In the genomic region with DNA sequence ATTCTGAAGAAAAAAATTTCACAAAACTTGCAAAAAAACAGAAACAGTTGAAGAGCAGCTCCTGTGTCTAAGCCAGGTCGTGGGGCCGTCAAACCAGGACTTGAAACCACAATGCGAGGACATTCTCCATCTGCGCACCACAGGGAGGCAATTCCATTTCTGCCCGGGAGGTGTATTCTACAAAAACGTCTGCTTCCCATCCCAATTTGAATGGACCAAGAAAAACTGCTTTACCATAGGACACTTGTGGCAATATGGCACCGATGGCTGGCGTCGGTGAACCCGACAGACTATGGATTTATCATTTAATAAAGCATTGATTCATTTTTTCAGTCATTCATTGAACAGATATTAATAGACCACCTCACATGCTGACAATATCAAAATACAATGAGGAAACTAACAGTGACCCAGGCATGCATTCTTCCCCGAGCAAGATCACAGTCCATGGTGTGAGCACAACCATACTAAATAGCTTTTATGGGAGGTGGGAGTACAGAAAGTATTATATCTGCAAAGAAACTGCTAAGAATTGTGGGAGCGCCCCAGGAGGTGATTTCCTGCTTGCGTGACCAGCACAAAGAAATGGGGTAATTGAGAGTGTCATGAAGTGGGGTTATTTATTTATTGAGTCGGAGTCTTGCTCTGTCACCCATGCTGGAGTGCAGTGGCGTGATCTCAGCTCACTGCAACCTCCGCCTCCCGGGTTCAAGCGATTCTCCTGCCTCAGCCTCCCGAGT, we compare ENCODE assay signal across 18 cellular contexts. TPM values are rescaled to one million over a fixed set of nuclear protein-coding genes. Genes with fewer than 3 reads are reported as not detected.
DNase-seq lines count a peak whose midpoint lies in the region; ATAC-seq and TF ChIP-seq lines count a peak whose summit lies in the region.
"Had no signal": no experiment of that assay in that cellular context is flagged by ENCODE, and none has a peak within 500 bp of the region (broad histone marks: within the 10 kb centered on the region; RNA-seq: fewer than 3 reads in every experiment).

No MANE protein-coding gene starts in this region.

- H3K27ac ChIP-seq in BLaER1, result no peak overlapping the region
- H3K27ac ChIP-seq: A549, C4-2B had no signal

- no peaks in the 10 kb centered on the region for H3K9me3 ChIP-seq in BLaER1
- H3K9me3 ChIP-seq: A549 had no signal

- H4K20me1 ChIP-seq in BLaER1, result no peaks in the 10 kb centered on the region

- H3K27me3 Mint-ChIP-seq in osteocyte (ENCODE audit: unreplicated experiment), result no peaks in the 10 kb centered on the region
- H3K27me3 Mint-ChIP-seq: CD4-positive, alpha-beta memory T cell had no signal

- no peak overlapping the region for H3K4me3 Mint-ChIP-seq in osteocyte (ENCODE audit: unreplicated experiment)
- H3K4me3 Mint-ChIP-seq: HFFc6 had no signal

- no peaks in the 10 kb centered on the region for H3K36me3 ChIP-seq in BLaER1

- no peak overlapping the region for H3K27ac Mint-ChIP-seq in osteocyte (ENCODE audit: unreplicated experiment)
- H3K27ac Mint-ChIP-seq: CD4-positive, alpha-beta memory T cell; HFFc6 had no signal

- H3K4me1 Mint-ChIP-seq in osteocyte (ENCODE audit: unreplicated experiment), result peaks cover 6% of the 10 kb centered on the region

- no peak overlapping the region for H3K4me3 ChIP-seq in BLaER1
- H3K4me3 ChIP-seq: A549 had no signal

- H3K27me3 ChIP-seq in BLaER1, result no peaks in the 10 kb centered on the region

- DNase-seq in GM10266 (ENCODE audit: extremely low spot score) (peak; percentile 0), brain pericyte (ENCODE audit: low read depth, low spot score) (peak; percentile 27), osteocyte (ENCODE audit: extremely low spot score, unreplicated experiment) (peak; percentile 57), cerebellar nuclear complex (lab: John Stamatoyannopoulos, UW) (no peak), C1 segment of cervical spinal cord (lab: John Stamatoyannopoulos, UW) (no peak)
- no peak for DNase-seq in activated T-cell treated with anti-CD3 and anti-CD28 coated beads, Interleukin-2, amount 50 U/mL, for 48 hours
- DNase-seq: AML-193; CD4-positive, alpha-beta memory T cell; DMS79; HCEC 1CT; HFFc6; IMR-90; KBM-7 had no signal

- peaks cover 71% of the 10 kb centered on the region for H3K4me1 ChIP-seq in BLaER1
- H3K4me1 ChIP-seq: A549 had no signal

- H3K4me2 ChIP-seq in BLaER1, result peak overlapping the region; percentile 82
- H3K4me2 ChIP-seq: A549 had no signal

- H3K9ac ChIP-seq in BLaER1, result no peak overlapping the region

- H3K36me3 Mint-ChIP-seq in osteocyte (ENCODE audit: unreplicated experiment), result no peaks in the 10 kb centered on the region
- H3K36me3 Mint-ChIP-seq: CD4-positive, alpha-beta memory T cell had no signal

- ATAC-seq in HG03521 (IDR thresholded peaks at IDR 0.05; ENCODE audit: unreplicated experiment), result no peak
- ATAC-seq: A549 had no signal

- H3K9me3 Mint-ChIP-seq in osteocyte (ENCODE audit: unreplicated experiment), result no peaks in the 10 kb centered on the region
- H3K9me3 Mint-ChIP-seq: CD4-positive, alpha-beta memory T cell; HFFc6 had no signal

- TF ChIP-seq CTCF in GM10266 (IDR thresholded peaks at IDR 0.05; ENCODE audit: control insufficient read depth, insufficient read depth, low read depth, missing control alignments), result no peak
- no peak for TF ChIP-seq CTCF in osteocyte (IDR thresholded peaks at IDR 0.05)

RNA-seq across cellular contexts. Expression of a gene that starts 10.5 kb away (rescaled TPM):
- total RNA-seq in osteocyte, result 0.44 and 1.1 TPM in 2 replicates
- total RNA-seq: H1, HFFc6 had no signal

RNA-seq across cellular contexts. Expression of a gene that starts 33.4 kb away (rescaled TPM):
- 13.7 and 15.0 TPM in 2 replicates for total RNA-seq in osteocyte

RNA-seq across cellular contexts. Expression of a gene that starts 39.1 kb away (rescaled TPM):
- 54.4 and 56.6 TPM in 2 replicates for total RNA-seq in osteocyte

RNA-seq across cellular contexts. Expression of a gene that starts 57.0 kb away (rescaled TPM):
- total RNA-seq in osteocyte, result 185 and 191 TPM in 2 replicates

Comparison
In these comparisons a context has a peak if more than half of its experiments do, and no peak if none do; other contexts are left out.
1. DNase-seq: peak in GM10266 (single experiment), brain pericyte (single experiment) and osteocyte (single experiment); none in cerebellar nuclear complex (0 of 2), activated T-cell treated with anti-CD3 and anti-CD28 coated beads, Interleukin-2, amount 50 U/mL, for 48 hours (0 of 2) and C1 segment of cervical spinal cord (0 of 14).